ENCODE assay signal across 19 cellular contexts in genomic region chr5:181056431-181056830, GRCh38. TPM values are rescaled to one million over a fixed set of nuclear protein-coding genes. Genes with fewer than 3 reads are reported as not detected.
DNase-seq lines count a peak whose midpoint lies in the region; ATAC-seq, FAIRE-seq and TF ChIP-seq lines count a peak whose summit lies in the region.
"Had no signal": no experiment of that assay in that cellular context is flagged by ENCODE, and none has a peak within 500 bp of the region (broad histone marks: within the 10 kb centered on the region; RNA-seq: fewer than 3 reads in every experiment).

No MANE protein-coding gene starts in this region.

- DNase-seq in left ventricle myocardium inferior (no peak), Right ventricle myocardium superior (no peak), neural progenitor cell (ENCODE audit: low spot score) (no peak), trophoblast cell (no peak), GM19239 (ENCODE audit: insufficient read length, low spot score) (no peak), DMS114 treated with DMSO at 0.1 percent for 48 hours (lab: John Stamatoyannopoulos, UW; ENCODE audit: unreplicated experiment) (no peak)
- DNase-seq: Calu3; CD8-positive, alpha-beta T cell; DMS53; DND-41; EL; H9 had no signal

- H3K27me3 ChIP-seq in left ventricle myocardium inferior (ENCODE audit: low read depth) (peaks cover 100% of the 10 kb centered on the region), neural progenitor cell (peaks cover 100% of the 10 kb centered on the region), trophoblast cell (ENCODE audit: insufficient read depth, low read length) (peaks cover 72% of the 10 kb centered on the region)
- H3K27me3 ChIP-seq: BLaER1 treated with 17β-estradiol and CSF1 and Interleukin-3, amounts not matched to agents 10 nM and 100 nM had no signal

- H3K9me3 Mint-ChIP-seq in neural progenitor cell, result no peaks in the 10 kb centered on the region
- H3K9me3 Mint-ChIP-seq: CD8-positive, alpha-beta T cell; IgD-negative memory B cell had no signal

- TF ChIP-seq CTCF in left ventricle myocardium inferior (IDR thresholded peaks at IDR 0.05; ENCODE audit: borderline replicate concordance) (no peak), neural progenitor cell (IDR thresholded peaks at IDR 0.05) (no peak)

- no peak overlapping the region for H3K4ac ChIP-seq in trophoblast cell (ENCODE audit: low read depth, low read length)

- H3K4me3 Mint-ChIP-seq in neural progenitor cell, result peak overlapping the region; percentile 38
- H3K4me3 Mint-ChIP-seq: CD8-positive, alpha-beta T cell; H9 had no signal

- no peak overlapping the region for H3K9ac ChIP-seq in neural progenitor cell
- H3K9ac ChIP-seq in trophoblast cell (ENCODE audit: low read length), result peak overlapping the region; percentile 20
- H3K9ac ChIP-seq: BLaER1 treated with 17β-estradiol and CSF1 and Interleukin-3, amounts not matched to agents 10 nM and 100 nM had no signal

- H3K4me3 ChIP-seq in left ventricle myocardium inferior (peak overlapping the region; percentile 70), neural progenitor cell (no peak overlapping the region), trophoblast cell (ENCODE audit: low read depth, low read length) (no peak overlapping the region)
- H3K4me3 ChIP-seq: BLaER1 treated with 17β-estradiol and CSF1 and Interleukin-3, amounts not matched to agents 10 nM and 100 nM; GM12878 had no signal

- no CpG with 5 or more reads among the region's 8 CpGs for WGBS in trophoblast cell (ENCODE audit: extremely low coverage, insufficient coverage, insufficient read length)

- H3K4me1 Mint-ChIP-seq in neural progenitor cell, result peaks cover 21% of the 10 kb centered on the region

- intact Hi-C loops in left ventricle myocardium inferior (cut with micrococcal nuclease) (no loop called here), Right ventricle myocardium superior (cut with DNase I) (no loop called here)

- no peak overlapping the region for H3K14ac ChIP-seq in trophoblast cell (ENCODE audit: low read length)

- peaks cover 83% of the 10 kb centered on the region for H3K27me3 Mint-ChIP-seq in neural progenitor cell (ENCODE audit: insufficient read depth, low read depth)

- H2AK5ac ChIP-seq in trophoblast cell (ENCODE audit: low read length), result no peak overlapping the region

- H4K8ac ChIP-seq in trophoblast cell (ENCODE audit: low read depth, low read length), result no peak overlapping the region

- no peak overlapping the region for H3K23ac ChIP-seq in trophoblast cell (ENCODE audit: low read length)

- no peak overlapping the region for H3K27ac Mint-ChIP-seq in neural progenitor cell
- H3K27ac Mint-ChIP-seq: CD8-positive, alpha-beta T cell; H9 had no signal

- H3K36me3 ChIP-seq in left ventricle myocardium inferior, result no peaks in the 10 kb centered on the region
- H3K36me3 ChIP-seq in neural progenitor cell, result no peaks in the 10 kb centered on the region
- no peaks in the 10 kb centered on the region for H3K36me3 ChIP-seq in trophoblast cell (ENCODE audit: control insufficient read depth in 1 of 2, insufficient read depth in 2 of 2, low read length in 2 of 2)

- no peaks in the 10 kb centered on the region for H3K79me1 ChIP-seq in trophoblast cell (ENCODE audit: low read length)

- H3K4me1 ChIP-seq in left ventricle myocardium inferior (peaks cover 49% of the 10 kb centered on the region), neural progenitor cell (peaks cover 10% of the 10 kb centered on the region), trophoblast cell (ENCODE audit: control insufficient read depth in 1 of 2, insufficient read depth in 2 of 2, low read length in 2 of 2) (peaks cover 12 to 15% of the 10 kb centered on the region in 2 experiments)

- no peak overlapping the region for H4K91ac ChIP-seq in trophoblast cell (ENCODE audit: low read depth, low read length)

- no peaks in the 10 kb centered on the region for H3K9me3 ChIP-seq in left ventricle myocardium inferior (replicated peaks)
- no peaks in the 10 kb centered on the region for H3K9me3 ChIP-seq in neural progenitor cell (ENCODE audit: low read depth)
- peaks cover 9% of the 10 kb centered on the region for H3K9me3 ChIP-seq in trophoblast cell (ENCODE audit: insufficient read depth, low read depth, low read length)

- H2BK5ac ChIP-seq in trophoblast cell (ENCODE audit: low read depth, low read length, poor library complexity), result no peak overlapping the region

- ATAC-seq in Right ventricle myocardium superior (ENCODE audit: poor library complexity), result no peak
- ATAC-seq in GM19023 (IDR thresholded peaks at IDR 0.05; ENCODE audit: unreplicated experiment), result no peak
- ATAC-seq: CD8-positive, alpha-beta T cell; GM12878; HepG2 had no signal

- no peak overlapping the region for H2BK12ac ChIP-seq in trophoblast cell (ENCODE audit: low read length)

- H2AFZ ChIP-seq in neural progenitor cell (replicated peaks) (no peak overlapping the region), trophoblast cell (ENCODE audit: insufficient read depth, low read length, poor library complexity) (no peak overlapping the region)

- H3K4me2 ChIP-seq in neural progenitor cell (no peak overlapping the region), trophoblast cell (ENCODE audit: low read length) (no peak overlapping the region)

- peaks cover 10% of the 10 kb centered on the region for H3F3A ChIP-seq in neural progenitor cell (ENCODE audit: low read depth)

- H3K79me2 ChIP-seq in neural progenitor cell (ENCODE audit: low read depth) (no peaks in the 10 kb centered on the region), trophoblast cell (ENCODE audit: control insufficient read depth, insufficient read depth, low read length, poor library complexity) (no peaks in the 10 kb centered on the region)

- H3K27ac ChIP-seq in left ventricle myocardium inferior (replicated peaks) (no peak overlapping the region), neural progenitor cell (no peak overlapping the region), trophoblast cell (ENCODE audit: low read depth, low read length) (no peak overlapping the region)
- H3K27ac ChIP-seq: BLaER1 treated with 17β-estradiol and CSF1 and Interleukin-3, amounts not matched to agents 10 nM and 100 nM had no signal

- no peak overlapping the region for H4K12ac ChIP-seq in trophoblast cell (ENCODE audit: low read depth, low read length)

- peaks cover 49% of the 10 kb centered on the region for H4K20me1 ChIP-seq in neural progenitor cell (ENCODE audit: low read depth)

- no peak overlapping the region for H2BK120ac ChIP-seq in trophoblast cell (ENCODE audit: insufficient read depth, low read length, poor library complexity)

- no peaks in the 10 kb centered on the region for H3K36me3 Mint-ChIP-seq in neural progenitor cell
- H3K36me3 Mint-ChIP-seq: CD8-positive, alpha-beta T cell had no signal

- FAIRE-seq in GM19239 (lab: Jason Lieb, UNC), result no peak
- FAIRE-seq: GM12878, H1, HepG2 had no signal

- H3K18ac ChIP-seq in trophoblast cell (ENCODE audit: low read length), result no peak overlapping the region

RNA-seq across cellular contexts. Expression of gene BTNL9, which starts 16.4 kb away (rescaled TPM):
- 38.5 TPM for total RNA-seq in left ventricle myocardium inferior
- 38.9 TPM for total RNA-seq in Right ventricle myocardium superior
- total RNA-seq in neural progenitor cell (ENCODE audit: low replicate concordance), result 0.24 and 0.56 TPM in 2 replicates
- polyA plus RNA-seq in trophoblast cell (2013), result 0.03 and 0.12 TPM in 2 replicates
- total RNA-seq: A172; CD8-positive, alpha-beta T cell had no signal
- polyA plus RNA-seq: HepG2 had no signal

Comparison
In these comparisons a context has a peak if more than half of its experiments do, and no peak if none do; other contexts are left out.
1. RNA of gene BTNL9, which starts 16.4 kb away (total RNA-seq): 38.9 TPM in Right ventricle myocardium superior (single experiment) and 38.5 TPM in left ventricle myocardium inferior (single experiment); 0.24 to 0.56 TPM in neural progenitor cell; every median in the first group is over 10 times any median in the second.